ENCODE assay signal across 19 cellular contexts in genomic region chr4:102580463-102580842, GRCh38.
DNase-seq lines count a peak whose midpoint lies in the region; ATAC-seq and TF ChIP-seq lines count a peak whose summit lies in the region.
"Had no signal": no experiment of that assay in that cellular context is flagged by ENCODE, and none has a peak within 500 bp of the region (broad histone marks: within the 10 kb centered on the region; RNA-seq: fewer than 3 reads in every experiment).

No MANE protein-coding gene starts in this region.

- TF ChIP-seq POLR2A in lower leg skin (IDR thresholded peaks at IDR 0.05): no peak

- CTCF ChIA-PET in activated CD8-positive, alpha-beta T cell treated with anti-CD3 and anti-CD28 coated beads, Interleukin-2, amount 10 ng/mL, durations not matched to agents 7 days and 5 days (lab: Charles Lee): interaction anchor here (0.8 to 3.3 kb wide), 11 partner anchors 9 to 150 kb away, joined by 3 to 23 read pairs (median 4); no protein-coding TSS in a partner anchor

- no peak overlapping the region for H3K4me3 ChIP-seq in lower leg skin (ENCODE audit: low read depth, poor library complexity, severe bottlenecking)
- H3K4me3 ChIP-seq: SJCRH30 had no signal

- ATAC-seq in activated T-cell treated with anti-CD3 and anti-CD28 coated beads, Interleukin-2, amount 50 U/mL, for 72 hours (replicated peaks in 1 of 2): peak; percentile 88
- ATAC-seq in GM21529 (IDR thresholded peaks at IDR 0.05; ENCODE audit: unreplicated experiment): peak; percentile 32
- peak; percentile 63 for ATAC-seq in activated CD8-positive, alpha-beta T cell treated with anti-CD3 and anti-CD28 coated beads, Interleukin-2, amount 10 ng/mL, durations not matched to agents 7 days and 5 days
- ATAC-seq in stimulated activated naive B cell treated with anti-CD40 and anti-IgM and Interleukin-4, amounts not matched to agents 10 μg/mL and 1 μg/mL and 100 μg/mL, for 72 hours (replicated peaks): peak; percentile 38 to 60

- peaks cover 14 to 42% of the 10 kb centered on the region in 2 donors for H3K36me3 Mint-ChIP-seq in activated T-cell treated with anti-CD3 and anti-CD28 coated beads, Interleukin-2, amount 50 U/mL, for 72 hours (ENCODE audit: insufficient read depth in 2 of 2)
- peaks cover 82% of the 10 kb centered on the region for H3K36me3 Mint-ChIP-seq in activated CD8-positive, alpha-beta T cell treated with anti-CD3 and anti-CD28 coated beads, Interleukin-2, amount 10 ng/mL, durations not matched to agents 7 days and 5 days (ENCODE audit: low read depth)
- peaks cover 36 to 61% of the 10 kb centered on the region in 2 donors for H3K36me3 Mint-ChIP-seq in stimulated activated naive B cell treated with anti-CD40 and anti-IgM and Interleukin-4, amounts not matched to agents 10 μg/mL and 1 μg/mL and 100 μg/mL, for 72 hours

- POLR2A ChIA-PET in activated CD8-positive, alpha-beta T cell treated with anti-CD3 and anti-CD28 coated beads, Interleukin-2, amount 10 ng/mL, durations not matched to agents 7 days and 5 days (lab: Charles Lee): interaction anchor here (0.8 to 1.4 kb wide), 3 partner anchors 12 to 39 kb away, joined by 3 to 5 read pairs (median 3); no protein-coding TSS in a partner anchor

- no peak for TF ChIP-seq CTCF in lower leg skin (IDR thresholded peaks at IDR 0.05)

- H3K4me1 Mint-ChIP-seq in activated T-cell treated with anti-CD3 and anti-CD28 coated beads, Interleukin-2, amount 50 U/mL, for 72 hours (ENCODE audit: low read depth): peaks cover 78% of the 10 kb centered on the region
- peaks cover 78% of the 10 kb centered on the region for H3K4me1 Mint-ChIP-seq in activated CD8-positive, alpha-beta T cell treated with anti-CD3 and anti-CD28 coated beads, Interleukin-2, amount 10 ng/mL, durations not matched to agents 7 days and 5 days (ENCODE audit: low read depth)
- H3K4me1 Mint-ChIP-seq in stimulated activated naive B cell treated with anti-CD40 and anti-IgM and Interleukin-4, amounts not matched to agents 10 μg/mL and 1 μg/mL and 100 μg/mL, for 72 hours: peaks cover 26 to 45% of the 10 kb centered on the region in 2 donors

- no peaks in the 10 kb centered on the region for H3K27me3 Mint-ChIP-seq in activated T-cell treated with anti-CD3 and anti-CD28 coated beads, Interleukin-2, amount 50 U/mL, for 72 hours (ENCODE audit: low read depth)
- H3K27me3 Mint-ChIP-seq in activated CD8-positive, alpha-beta T cell treated with anti-CD3 and anti-CD28 coated beads, Interleukin-2, amount 10 ng/mL, durations not matched to agents 7 days and 5 days (ENCODE audit: low read depth): no peaks in the 10 kb centered on the region
- no peaks in the 10 kb centered on the region for H3K27me3 Mint-ChIP-seq in stimulated activated naive B cell treated with anti-CD40 and anti-IgM and Interleukin-4, amounts not matched to agents 10 μg/mL and 1 μg/mL and 100 μg/mL, for 72 hours
- H3K27me3 Mint-ChIP-seq: IgD-negative memory B cell had no signal

- peak overlapping the region; percentile 27 to 76 for H3K4me3 Mint-ChIP-seq in activated T-cell treated with anti-CD3 and anti-CD28 coated beads, Interleukin-2, amount 50 U/mL, for 72 hours
- no peak overlapping the region for H3K4me3 Mint-ChIP-seq in activated CD8-positive, alpha-beta T cell treated with anti-CD3 and anti-CD28 coated beads, Interleukin-2, amount 10 ng/mL, durations not matched to agents 7 days and 5 days
- no peak overlapping the region for H3K4me3 Mint-ChIP-seq in stimulated activated naive B cell treated with anti-CD40 and anti-IgM and Interleukin-4, amounts not matched to agents 10 μg/mL and 1 μg/mL and 100 μg/mL, for 72 hours
- H3K4me3 Mint-ChIP-seq: IgD-negative memory B cell had no signal

- H3K27ac Mint-ChIP-seq in activated T-cell treated with anti-CD3 and anti-CD28 coated beads, Interleukin-2, amount 50 U/mL, for 72 hours: peak overlapping the region; percentile 87
- H3K27ac Mint-ChIP-seq in activated CD8-positive, alpha-beta T cell treated with anti-CD3 and anti-CD28 coated beads, Interleukin-2, amount 10 ng/mL, durations not matched to agents 7 days and 5 days: peak overlapping the region; percentile 10
- H3K27ac Mint-ChIP-seq in stimulated activated naive B cell treated with anti-CD40 and anti-IgM and Interleukin-4, amounts not matched to agents 10 μg/mL and 1 μg/mL and 100 μg/mL, for 72 hours: no peak overlapping the region

- intact Hi-C loops in lower leg skin (cut with DNase I; ENCODE audit: low total_unique reads): no loop called here

- DNase-seq in activated T-cell treated with anti-CD3 and anti-CD28 coated beads, Interleukin-2, amount 50 U/mL, for 72 hours: peak; percentile 29 to 32
- no peak for DNase-seq in activated T-cell treated with anti-CD3 and anti-CD28 coated beads, Interleukin-2, amount 50 U/mL, for 48 hours
- no peak for DNase-seq in activated CD8-positive, alpha-beta T cell treated with anti-CD3 and anti-CD28 coated beads, Interleukin-2, amount 10 ng/mL, durations not matched to agents 7 days and 5 days
- DNase-seq in stimulated activated naive B cell treated with anti-CD40 and anti-IgM and Interleukin-4, amounts not matched to agents 10 μg/mL and 1 μg/mL and 100 μg/mL, for 72 hours: no peak
- DNase-seq in activated gamma-delta T cell (lab: John Stamatoyannopoulos, UW): no peak
- DNase-seq in lower leg skin (ENCODE audit: low spot score in 2 of 2): no peak
- DNase-seq in NCI-H1694 treated with DMSO at 0.1 percent for 48 hours (lab: John Stamatoyannopoulos, UW): no peak
- DNase-seq: activated CD4-positive, alpha-beta T cell treated with anti-CD3 and anti-CD28 coated beads, Interleukin-2, amount 50 U/mL, for 48 hours; caudate nucleus; head of caudate nucleus; mesendoderm; NCI-H2107; NCI-H526 treated with DMSO at 0.1 percent for 48 hours; OCI-M1; SJCRH30; substantia nigra; T1000 had no signal

- 87 to 90% methylated on average over 1 of the region's 1 CpG for WGBS in lower leg skin, 2 donors

- H3K9me3 Mint-ChIP-seq in activated T-cell treated with anti-CD3 and anti-CD28 coated beads, Interleukin-2, amount 50 U/mL, for 72 hours: no peaks in the 10 kb centered on the region
- H3K9me3 Mint-ChIP-seq in activated CD8-positive, alpha-beta T cell treated with anti-CD3 and anti-CD28 coated beads, Interleukin-2, amount 10 ng/mL, durations not matched to agents 7 days and 5 days (ENCODE audit: insufficient read depth): no peaks in the 10 kb centered on the region
- no peaks in the 10 kb centered on the region for H3K9me3 Mint-ChIP-seq in stimulated activated naive B cell treated with anti-CD40 and anti-IgM and Interleukin-4, amounts not matched to agents 10 μg/mL and 1 μg/mL and 100 μg/mL, for 72 hours
- H3K9me3 Mint-ChIP-seq: IgD-negative memory B cell had no signal

Comparison
In these comparisons a context has a peak if more than half of its experiments do, and no peak if none do; other contexts are left out.
1. DNase-seq: peak in activated T-cell treated with anti-CD3 and anti-CD28 coated beads, Interleukin-2, amount 50 U/mL, for 72 hours (2 of 2); none in activated T-cell treated with anti-CD3 and anti-CD28 coated beads, Interleukin-2, amount 50 U/mL, for 48 hours (0 of 2), activated CD8-positive, alpha-beta T cell treated with anti-CD3 and anti-CD28 coated beads, Interleukin-2, amount 10 ng/mL, durations not matched to agents 7 days and 5 days (single experiment), stimulated activated naive B cell treated with anti-CD40 and anti-IgM and Interleukin-4, amounts not matched to agents 10 μg/mL and 1 μg/mL and 100 μg/mL, for 72 hours (single experiment), activated gamma-delta T cell (single experiment), lower leg skin (0 of 2) and NCI-H1694 treated with DMSO at 0.1 percent for 48 hours (single experiment).
2. ATAC-seq: peak in every context shown above with its lines; median percentile 88 in activated T-cell treated with anti-CD3 and anti-CD28 coated beads, Interleukin-2, amount 50 U/mL, for 72 hours; 63 in activated CD8-positive, alpha-beta T cell treated with anti-CD3 and anti-CD28 coated beads, Interleukin-2, amount 10 ng/mL, durations not matched to agents 7 days and 5 days; 49 in stimulated activated naive B cell treated with anti-CD40 and anti-IgM and Interleukin-4, amounts not matched to agents 10 μg/mL and 1 μg/mL and 100 μg/mL, for 72 hours; 32 in GM21529.
3. H3K4me3 Mint-ChIP-seq: peak in activated T-cell treated with anti-CD3 and anti-CD28 coated beads, Interleukin-2, amount 50 U/mL, for 72 hours (2 of 2); none in activated CD8-positive, alpha-beta T cell treated with anti-CD3 and anti-CD28 coated beads, Interleukin-2, amount 10 ng/mL, durations not matched to agents 7 days and 5 days (single experiment) and stimulated activated naive B cell treated with anti-CD40 and anti-IgM and Interleukin-4, amounts not matched to agents 10 μg/mL and 1 μg/mL and 100 μg/mL, for 72 hours (0 of 2).